Comparison of ENCODE assay signal across 16 cellular contexts in the genomic region with DNA sequence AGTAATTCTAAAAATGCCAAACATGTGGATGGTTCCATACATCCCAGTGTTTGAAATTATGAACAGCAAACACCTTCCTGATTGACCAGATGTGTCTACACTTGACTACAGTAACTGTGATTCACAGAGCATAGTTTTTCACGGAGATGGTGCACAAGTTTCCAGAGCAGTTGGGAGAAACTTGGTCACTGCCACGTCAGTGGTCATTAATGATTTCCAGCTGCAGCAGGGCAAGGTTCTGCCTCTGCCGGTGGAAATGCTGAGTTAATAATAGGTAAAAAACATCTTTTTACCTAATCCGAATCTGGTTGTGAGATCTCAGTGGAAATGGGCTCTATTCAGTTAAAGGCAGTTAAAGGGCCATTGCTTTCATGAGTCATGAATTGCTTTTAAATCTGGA.
A peak's percentile ranks its signal among the peaks of the same experiment; 100 is the strongest.
DNase-seq lines count a peak whose midpoint lies in the region; ATAC-seq, FAIRE-seq and TF ChIP-seq lines count a peak whose summit lies in the region.
"Had no signal": no experiment of that assay in that cellular context is flagged by ENCODE, and none has a peak within 500 bp of the region (broad histone marks: within the 10 kb centered on the region; RNA-seq: fewer than 3 reads in every experiment).

No MANE protein-coding gene starts in this region.

- intact Hi-C loops in ascending aorta (cut with DNase I) = no loop called here

- no peak overlapping the region for H3K9ac ChIP-seq in GM23248
- H3K9ac ChIP-seq: BLaER1 treated with 17β-estradiol and CSF1 and Interleukin-3, amounts not matched to agents 10 nM and 100 nM had no signal

- H3K4me1 Mint-ChIP-seq in T-helper 2 cell treated with Interferon-gamma antibody and Interleukin-4, amounts not matched to agents 5 μg/mL and 100 μg/mL, for 36 hours (ENCODE audit: low read depth) = no peaks in the 10 kb centered on the region
- H3K4me1 Mint-ChIP-seq: CD4-positive, CD25-positive, alpha-beta regulatory T cell had no signal

- H3K79me2 ChIP-seq in GM23248 (ENCODE audit: insufficient read depth) = no peaks in the 10 kb centered on the region

- H3K4me1 ChIP-seq in GM23248 (ENCODE audit: insufficient read depth) (no peaks in the 10 kb centered on the region), ascending aorta (no peaks in the 10 kb centered on the region)
- H3K4me1 ChIP-seq: A549; BLaER1 treated with 17β-estradiol and CSF1 and Interleukin-3, amounts not matched to agents 10 nM and 100 nM had no signal

- no peaks in the 10 kb centered on the region for H3K27me3 Mint-ChIP-seq in T-helper 2 cell treated with Interferon-gamma antibody and Interleukin-4, amounts not matched to agents 5 μg/mL and 100 μg/mL, for 36 hours (ENCODE audit: low read depth)
- H3K27me3 Mint-ChIP-seq: CD4-positive, CD25-positive, alpha-beta regulatory T cell had no signal

- peak; percentile 68 for ATAC-seq in SK-N-SH treated with all-trans-retinoic acid at 6 μM for 48 hours
- ATAC-seq: A549, GM23338, K562 had no signal

- H3K27me3 ChIP-seq in GM23248 (replicated peaks; ENCODE audit: insufficient read depth) (no peaks in the 10 kb centered on the region), ascending aorta (no peaks in the 10 kb centered on the region)
- H3K27me3 ChIP-seq: BLaER1 treated with 17β-estradiol and CSF1 and Interleukin-3, amounts not matched to agents 10 nM and 100 nM had no signal

- TF ChIP-seq CTCF in ascending aorta (IDR thresholded peaks at IDR 0.05) = no peak

- FAIRE-seq in HTR-8/SVneo (lab: Jason Lieb, UNC) = no peak
- FAIRE-seq: A549, K562 had no signal

- peak; percentile 60 for DNase-seq in GM23248
- peak; percentile 56 for DNase-seq in islet precursor cell
- no peak for DNase-seq in T-helper 2 cell treated with Interferon-gamma antibody and Interleukin-4, amounts not matched to agents 5 μg/mL and 100 μg/mL, for 36 hours (ENCODE audit: low spot score)
- no peak for DNase-seq in ecto neural progenitor cell (ENCODE audit: low spot score)
- no peak for DNase-seq in ascending aorta (ENCODE audit: low spot score in 2 of 2)
- DNase-seq in HTR-8/SVneo (ENCODE audit: insufficient read length, low spot score) = no peak
- DNase-seq: AML-193; CD4-positive, CD25-positive, alpha-beta regulatory T cell; DMS 273 treated with DMSO at 0.1 percent for 48 hours; H9 had no signal

- H3K4me3 ChIP-seq in GM23248 (no peak overlapping the region), ascending aorta (no peak overlapping the region)
- H3K4me3 ChIP-seq: A549; BLaER1 treated with 17β-estradiol and CSF1 and Interleukin-3, amounts not matched to agents 10 nM and 100 nM; GM23338; K562 had no signal

- H3K9me3 Mint-ChIP-seq in T-helper 2 cell treated with Interferon-gamma antibody and Interleukin-4, amounts not matched to agents 5 μg/mL and 100 μg/mL, for 36 hours = no peaks in the 10 kb centered on the region
- H3K9me3 Mint-ChIP-seq: GM23338, H9 had no signal

- H3F3A ChIP-seq in GM23248 (ENCODE audit: insufficient read depth) = no peaks in the 10 kb centered on the region

- H3K27ac Mint-ChIP-seq in T-helper 2 cell treated with Interferon-gamma antibody and Interleukin-4, amounts not matched to agents 5 μg/mL and 100 μg/mL, for 36 hours = no peak overlapping the region
- H3K27ac Mint-ChIP-seq: CD4-positive, CD25-positive, alpha-beta regulatory T cell; GM23338; H9 had no signal

- H3K4me2 ChIP-seq in GM23248 (ENCODE audit: unreplicated experiment) = no peak overlapping the region
- H3K4me2 ChIP-seq: A549; BLaER1 treated with 17β-estradiol and CSF1 and Interleukin-3, amounts not matched to agents 10 nM and 100 nM; GM23338 had no signal

- H3K9me2 ChIP-seq in GM23248 (ENCODE audit: insufficient read depth) = no peaks in the 10 kb centered on the region

- H3K4me3 Mint-ChIP-seq in T-helper 2 cell treated with Interferon-gamma antibody and Interleukin-4, amounts not matched to agents 5 μg/mL and 100 μg/mL, for 36 hours = no peak overlapping the region
- H3K4me3 Mint-ChIP-seq: CD4-positive, CD25-positive, alpha-beta regulatory T cell; GM23338; H9 had no signal

- in situ Hi-C loops in GM23248 (cut with MboI) = no loop called here

- H2AFZ ChIP-seq in GM23248 = no peak overlapping the region
- H2AFZ ChIP-seq: GM23338 had no signal

- no peaks in the 10 kb centered on the region for H3K36me3 Mint-ChIP-seq in T-helper 2 cell treated with Interferon-gamma antibody and Interleukin-4, amounts not matched to agents 5 μg/mL and 100 μg/mL, for 36 hours (ENCODE audit: low read depth)
- H3K36me3 Mint-ChIP-seq: CD4-positive, CD25-positive, alpha-beta regulatory T cell had no signal

- no peak overlapping the region for H3K27ac ChIP-seq in GM23248
- no peak overlapping the region for H3K27ac ChIP-seq in ascending aorta
- H3K27ac ChIP-seq: A549; BLaER1 treated with 17β-estradiol and CSF1 and Interleukin-3, amounts not matched to agents 10 nM and 100 nM; HL-60 had no signal

- no peaks in the 10 kb centered on the region for H3K36me3 ChIP-seq in GM23248 (ENCODE audit: low read depth)
- no peaks in the 10 kb centered on the region for H3K36me3 ChIP-seq in ascending aorta
- H3K36me3 ChIP-seq: BLaER1 treated with 17β-estradiol and CSF1 and Interleukin-3, amounts not matched to agents 10 nM and 100 nM had no signal

- H4K20me1 ChIP-seq in GM23248 (ENCODE audit: insufficient read depth) = no peaks in the 10 kb centered on the region
- H4K20me1 ChIP-seq: BLaER1 treated with 17β-estradiol and CSF1 and Interleukin-3, amounts not matched to agents 10 nM and 100 nM had no signal

- H3K9me3 ChIP-seq in GM23248 (ENCODE audit: low read depth) = no peaks in the 10 kb centered on the region
- H3K9me3 ChIP-seq in ascending aorta = no peaks in the 10 kb centered on the region
- H3K9me3 ChIP-seq: A549; BLaER1 treated with 17β-estradiol and CSF1 and Interleukin-3, amounts not matched to agents 10 nM and 100 nM had no signal

- WGBS in GM23248 (ENCODE audit: low coverage in 1 of 2, low lambda C conversion rate in 2 of 2, missing lambda C conversion rate in 2 of 2), 2 experiments = 43% methylated on average over 4 of the region's 4 CpGs

TF ChIP-seq in SK-N-SH treated with all-trans-retinoic acid at 6 μM for 48 hours, 23 proteins besides CTCF, POLR2A, EP300 and RAD21 (continues in another document):
- TF ChIP-seq CSDC2 (CRISPR knock-in tag; IDR thresholded peaks at IDR 0.05) (no peak), ZNF70 (CRISPR knock-in tag; IDR thresholded peaks at IDR 0.05) (no peak), ZNF565 (CRISPR knock-in tag; conservative IDR thresholded peaks at IDR 0.05; ENCODE audit: low read depth) (no peak)
- TF ChIP-seq, protein P1, sequence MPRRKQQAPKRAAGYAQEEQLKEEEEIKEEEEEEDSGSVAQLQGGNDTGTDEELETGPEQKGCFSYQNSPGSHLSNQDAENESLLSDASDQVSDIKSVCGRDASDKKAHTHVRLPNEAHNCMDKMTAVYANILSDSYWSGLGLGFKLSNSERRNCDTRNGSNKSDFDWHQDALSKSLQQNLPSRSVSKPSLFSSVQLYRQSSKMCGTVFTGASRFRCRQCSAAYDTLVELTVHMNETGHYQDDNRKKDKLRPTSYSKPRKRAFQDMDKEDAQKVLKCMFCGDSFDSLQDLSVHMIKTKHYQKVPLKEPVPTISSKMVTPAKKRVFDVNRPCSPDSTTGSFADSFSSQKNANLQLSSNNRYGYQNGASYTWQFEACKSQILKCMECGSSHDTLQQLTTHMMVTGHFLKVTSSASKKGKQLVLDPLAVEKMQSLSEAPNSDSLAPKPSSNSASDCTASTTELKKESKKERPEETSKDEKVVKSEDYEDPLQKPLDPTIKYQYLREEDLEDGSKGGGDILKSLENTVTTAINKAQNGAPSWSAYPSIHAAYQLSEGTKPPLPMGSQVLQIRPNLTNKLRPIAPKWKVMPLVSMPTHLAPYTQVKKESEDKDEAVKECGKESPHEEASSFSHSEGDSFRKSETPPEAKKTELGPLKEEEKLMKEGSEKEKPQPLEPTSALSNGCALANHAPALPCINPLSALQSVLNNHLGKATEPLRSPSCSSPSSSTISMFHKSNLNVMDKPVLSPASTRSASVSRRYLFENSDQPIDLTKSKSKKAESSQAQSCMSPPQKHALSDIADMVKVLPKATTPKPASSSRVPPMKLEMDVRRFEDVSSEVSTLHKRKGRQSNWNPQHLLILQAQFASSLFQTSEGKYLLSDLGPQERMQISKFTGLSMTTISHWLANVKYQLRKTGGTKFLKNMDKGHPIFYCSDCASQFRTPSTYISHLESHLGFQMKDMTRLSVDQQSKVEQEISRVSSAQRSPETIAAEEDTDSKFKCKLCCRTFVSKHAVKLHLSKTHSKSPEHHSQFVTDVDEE (CRISPR knock-in tag; IDR thresholded peaks at IDR 0.05) = no peak
- TF ChIP-seq, protein P2, sequence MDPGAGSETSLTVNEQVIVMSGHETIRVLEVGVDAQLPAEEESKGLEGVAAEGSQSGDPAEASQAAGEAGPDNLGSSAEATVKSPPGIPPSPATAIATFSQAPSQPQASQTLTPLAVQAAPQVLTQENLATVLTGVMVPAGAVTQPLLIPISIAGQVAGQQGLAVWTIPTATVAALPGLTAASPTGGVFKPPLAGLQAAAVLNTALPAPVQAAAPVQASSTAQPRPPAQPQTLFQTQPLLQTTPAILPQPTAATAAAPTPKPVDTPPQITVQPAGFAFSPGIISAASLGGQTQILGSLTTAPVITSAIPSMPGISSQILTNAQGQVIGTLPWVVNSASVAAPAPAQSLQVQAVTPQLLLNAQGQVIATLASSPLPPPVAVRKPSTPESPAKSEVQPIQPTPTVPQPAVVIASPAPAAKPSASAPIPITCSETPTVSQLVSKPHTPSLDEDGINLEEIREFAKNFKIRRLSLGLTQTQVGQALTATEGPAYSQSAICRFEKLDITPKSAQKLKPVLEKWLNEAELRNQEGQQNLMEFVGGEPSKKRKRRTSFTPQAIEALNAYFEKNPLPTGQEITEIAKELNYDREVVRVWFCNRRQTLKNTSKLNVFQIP (CRISPR knock-in tag; IDR thresholded peaks at IDR 0.05; ENCODE audit: borderline replicate concordance, low read depth) = no peak
- TF ChIP-seq, protein P3, sequence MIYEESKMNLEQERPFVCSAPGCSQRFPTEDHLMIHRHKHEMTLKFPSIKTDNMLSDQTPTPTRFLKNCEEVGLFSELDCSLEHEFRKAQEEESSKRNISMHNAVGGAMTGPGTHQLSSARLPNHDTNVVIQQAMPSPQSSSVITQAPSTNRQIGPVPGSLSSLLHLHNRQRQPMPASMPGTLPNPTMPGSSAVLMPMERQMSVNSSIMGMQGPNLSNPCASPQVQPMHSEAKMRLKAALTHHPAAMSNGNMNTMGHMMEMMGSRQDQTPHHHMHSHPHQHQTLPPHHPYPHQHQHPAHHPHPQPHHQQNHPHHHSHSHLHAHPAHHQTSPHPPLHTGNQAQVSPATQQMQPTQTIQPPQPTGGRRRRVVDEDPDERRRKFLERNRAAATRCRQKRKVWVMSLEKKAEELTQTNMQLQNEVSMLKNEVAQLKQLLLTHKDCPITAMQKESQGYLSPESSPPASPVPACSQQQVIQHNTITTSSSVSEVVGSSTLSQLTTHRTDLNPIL (CRISPR knock-in tag; IDR thresholded peaks at IDR 0.05; ENCODE audit: low read depth) = no peak

Comparison
In these comparisons a context has a peak if more than half of its experiments do, and no peak if none do; other contexts are left out.
1. DNase-seq: peak in GM23248 (single experiment) and islet precursor cell (single experiment); none in T-helper 2 cell treated with Interferon-gamma antibody and Interleukin-4, amounts not matched to agents 5 μg/mL and 100 μg/mL, for 36 hours (single experiment), ecto neural progenitor cell (single experiment), ascending aorta (0 of 2) and HTR-8/SVneo (single experiment).